In genomic region chr1:119674110-119674509, GRCh38 we compare ENCODE assay signal across 10 cellular contexts. TPM values are rescaled to one million over a fixed set of nuclear protein-coding genes. Genes with fewer than 3 reads are reported as not detected.
DNase-seq lines count a peak whose midpoint lies in the region; ATAC-seq, FAIRE-seq and TF ChIP-seq lines count a peak whose summit lies in the region.
"Had no signal": no experiment of that assay in that cellular context is flagged by ENCODE, and none has a peak within 500 bp of the region (broad histone marks: within the 10 kb centered on the region; RNA-seq: fewer than 3 reads in every experiment).

No MANE protein-coding gene starts in this region.

- intact Hi-C loops in colonic mucosa (cut with DNase I): no loop called here

- H3K36me3 ChIP-seq in H1 (ENCODE audit: control insufficient read depth in 2 of 4, insufficient read depth in 4 of 4, low read length in 3 of 4) (no peaks in the 10 kb centered on the region), mesodermal cell (ENCODE audit: control insufficient read depth, insufficient read depth, low read length) (no peaks in the 10 kb centered on the region), colonic mucosa (no peaks in the 10 kb centered on the region), right atrium auricular region (no peaks in the 10 kb centered on the region)
- H3K36me3 ChIP-seq: tibial nerve had no signal

- no peak for ATAC-seq in GM19351 (IDR thresholded peaks at IDR 0.05; ENCODE audit: unreplicated experiment)

- peak; percentile 85 for DNase-seq in COLO829 (ENCODE audit: low spot score)
- peak; percentile 74 for DNase-seq in NCI-H526 treated with DMSO at 0.1 percent for 48 hours (lab: John Stamatoyannopoulos, UW)
- DNase-seq in H1 (ENCODE audit: low read depth in 1 of 2, low spot score in 2 of 2): no peak
- DNase-seq in NCI-H345 treated with DMSO at 0.1 percent for 48 hours (lab: John Stamatoyannopoulos, UW; ENCODE audit: unreplicated experiment): no peak
- DNase-seq in colonic mucosa: no peak
- no peak for DNase-seq in right atrium auricular region (ENCODE audit: low spot score)

- no peak overlapping the region for H2BK120ac ChIP-seq in H1 (replicated peaks; ENCODE audit: low read depth, low read length)

- H3K56ac ChIP-seq in H1 (replicated peaks; ENCODE audit: insufficient read length, low read depth, low read length): no peak overlapping the region

- FAIRE-seq in H1 (lab: Jason Lieb, UNC): no peak

- no peak overlapping the region for H2BK15ac ChIP-seq in H1 (ENCODE audit: low read length)

- TF ChIP-seq EP300 in H1 (IDR thresholded peaks at IDR 0.05; ENCODE audit: borderline replicate concordance in 1 of 2, low read depth in 2 of 2, low read length in 2 of 2): no peak

- POLR2A ChIA-PET in H1 (lab: Charles Lee; ENCODE audit: partially characterized antibody): interaction anchor here (1.0 to 10.2 kb wide), 5 partner anchors 14 to 58 kb away, joined by 3 to 167 read pairs (median 10); partner anchors contain the start of genes PHGDH and ZNF697

- H3K18ac ChIP-seq in H1 (ENCODE audit: extremely low read depth, low read length): no peak overlapping the region

- no peak overlapping the region for H3K14ac ChIP-seq in H1 (ENCODE audit: insufficient read length)

- no peaks in the 10 kb centered on the region for H3K79me1 ChIP-seq in H1 (ENCODE audit: low read depth, low read length)

- peak overlapping the region; percentile 49; the same call in 1 of the 2 replicates for H2AFZ ChIP-seq in H1 (ENCODE audit: low read length)

- H3K4me2 ChIP-seq in H1 (ENCODE audit: insufficient read depth in 1 of 2, low read depth in 2 of 2, low read length in 2 of 2): peak overlapping the region in 1 of 2 experiments; percentile 33; a peak in 1 of 4 replicates

- H3K27me3 ChIP-seq in H1 (replicated peaks in 1 of 4; ENCODE audit: control insufficient read depth in 3 of 4, extremely low read depth in 1 of 4, insufficient read depth in 3 of 4, low read length in 3 of 4) (no peaks in the 10 kb centered on the region), colonic mucosa (no peaks in the 10 kb centered on the region), right atrium auricular region (no peaks in the 10 kb centered on the region)
- H3K27me3 ChIP-seq: tibial nerve had no signal

- no peak overlapping the region for H2BK20ac ChIP-seq in H1 (ENCODE audit: low read length)

- H4K91ac ChIP-seq in H1 (replicated peaks; ENCODE audit: insufficient read length, low read length): no peak overlapping the region

- no peaks in the 10 kb centered on the region for H3K79me2 ChIP-seq in H1 (ENCODE audit: control insufficient read depth in 1 of 2, insufficient read depth in 2 of 2, low read length in 2 of 2)

- TF ChIP-seq CTCF in H1 (IDR thresholded peaks at IDR 0.05; ENCODE audit: control extremely low read depth in 1 of 3, insufficient read depth in 1 of 3, low read depth in 1 of 3, low read length in 3 of 3) (no peak), colonic mucosa (IDR thresholded peaks at IDR 0.05) (no peak), right atrium auricular region (IDR thresholded peaks at IDR 0.05) (no peak)

- H3K4me1 ChIP-seq in H1 (replicated peaks in 1 of 4; ENCODE audit: control insufficient read depth in 3 of 4, insufficient read depth in 4 of 4, low read length in 3 of 4): peaks cover 2 to 12% (median 10%) of the 10 kb centered on the region in 4 experiments; a peak in 5 of 7 replicates
- peaks cover 29% of the 10 kb centered on the region for H3K4me1 ChIP-seq in mesodermal cell (ENCODE audit: control insufficient read depth, insufficient read depth, low read length, poor library complexity, severe bottlenecking)
- no peaks in the 10 kb centered on the region for H3K4me1 ChIP-seq in colonic mucosa
- H3K4me1 ChIP-seq in right atrium auricular region: peaks cover 0 to 9% of the 10 kb centered on the region in 2 donors

- H3K4ac ChIP-seq in H1 (replicated peaks; ENCODE audit: insufficient read length, low read depth, low read length): no peak overlapping the region

- TF ChIP-seq RAD21 in H1 (IDR thresholded peaks at IDR 0.05 in 1 of 2, conservative IDR thresholded peaks at IDR 0.05 in 1 of 2; ENCODE audit: low read depth in 2 of 2, low read length in 2 of 2): no peak

- H4K20me1 ChIP-seq in H1 (replicated peaks in 1 of 2; ENCODE audit: control insufficient read depth in 1 of 2, insufficient read depth in 2 of 2, low read length in 2 of 2): no peaks in the 10 kb centered on the region

- no peaks in the 10 kb centered on the region; the same call in 1 of the 2 replicates for H3K23me2 ChIP-seq in H1 (ENCODE audit: low read depth, low read length)

- no peaks in the 10 kb centered on the region for H3K9me3 ChIP-seq in H1 (ENCODE audit: insufficient read depth in 2 of 2, low read depth in 1 of 2, low read length in 1 of 2)
- no peaks in the 10 kb centered on the region for H3K9me3 ChIP-seq in mesodermal cell (ENCODE audit: control insufficient read depth, low read length)
- no peaks in the 10 kb centered on the region for H3K9me3 ChIP-seq in colonic mucosa
- H3K9me3 ChIP-seq in right atrium auricular region: no peaks in the 10 kb centered on the region
- H3K9me3 ChIP-seq: tibial nerve had no signal

- H4K8ac ChIP-seq in H1 (ENCODE audit: extremely low read depth, insufficient read depth, low read length): no peak overlapping the region

- no peak overlapping the region for H2BK5ac ChIP-seq in H1 (ENCODE audit: low read depth, low read length)

- no peak overlapping the region for H3K9ac ChIP-seq in H1 (replicated peaks in 1 of 4; ENCODE audit: extremely low read depth in 1 of 4, low read depth in 3 of 4, low read length in 3 of 4)
- no peak overlapping the region for H3K9ac ChIP-seq in colonic mucosa (ENCODE audit: low read depth in 2 of 2, low read length in 2 of 2)

- H2BK12ac ChIP-seq in H1 (ENCODE audit: low read depth, low read length): no peak overlapping the region

- H3K23ac ChIP-seq in H1 (ENCODE audit: insufficient read length): no peak overlapping the region

- 58% methylated on average over 4 of the region's 4 CpGs; no CpG with 5 or more reads in 1 of the 2 experiments for WGBS in H1 (ENCODE audit: extremely low coverage in 1 of 2, insufficient coverage in 1 of 2, insufficient read length in 1 of 2, insufficient replicate concordance in 2 of 2, low coverage in 1 of 2, low lambda C conversion rate in 2 of 2, missing lambda C conversion rate in 1 of 2), 2 experiments
- 19 to 24% methylated on average over 4 of the region's 4 CpGs for WGBS in mesodermal cell (ENCODE audit: insufficient coverage in 2 of 2), 2 experiments

- TF ChIP-seq POLR2A in H1 (IDR thresholded peaks at IDR 0.05; ENCODE audit: control extremely low read depth in 1 of 2, low read depth in 2 of 2, low read length in 2 of 2): no peak

- H4K5ac ChIP-seq in H1 (ENCODE audit: insufficient read length, low read depth, low read length): no peak overlapping the region

- CTCF ChIA-PET in H1 (lab: Charles Lee; ENCODE audit: partially characterized antibody): interaction anchor here (0.7 to 10.4 kb wide), 11 partner anchors 10 to 300 kb away, joined by 3 to 141 read pairs (median 36); partner anchors contain the start of genes PHGDH and ZNF697

- H2AK5ac ChIP-seq in H1 (ENCODE audit: low read depth, low read length): no peak overlapping the region

- H3K4me3 ChIP-seq in H1 (ENCODE audit: extremely low read depth in 1 of 4, insufficient read depth in 2 of 4, low read depth in 3 of 4, low read length in 4 of 4): no peak overlapping the region
- H3K4me3 ChIP-seq in mesodermal cell (ENCODE audit: extremely low read depth, insufficient read depth, low read length, poor library complexity, severe bottlenecking): no peak overlapping the region
- no peak overlapping the region for H3K4me3 ChIP-seq in colonic mucosa
- H3K4me3 ChIP-seq in right atrium auricular region: no peak overlapping the region
- H3K4me3 ChIP-seq: tibial nerve had no signal

- H3K27ac ChIP-seq in H1 (ENCODE audit: low read depth, low read length) (no peak overlapping the region), mesodermal cell (ENCODE audit: low read depth, low read length, severe bottlenecking) (peak overlapping the region; percentile 98), colonic mucosa (no peak overlapping the region), right atrium auricular region (no peak overlapping the region)

TF ChIP-seq in H1, 55 proteins besides CTCF, POLR2A, EP300 and RAD21 (continues in another document):
- TF ChIP-seq SRF (IDR thresholded peaks at IDR 0.05; ENCODE audit: low read depth, low read length) (no peak), CTBP2 (IDR thresholded peaks at IDR 0.05; ENCODE audit: borderline replicate concordance, insufficient read depth, insufficient read length, low read length) (no peak)
- TF ChIP-seq, protein P1, sequence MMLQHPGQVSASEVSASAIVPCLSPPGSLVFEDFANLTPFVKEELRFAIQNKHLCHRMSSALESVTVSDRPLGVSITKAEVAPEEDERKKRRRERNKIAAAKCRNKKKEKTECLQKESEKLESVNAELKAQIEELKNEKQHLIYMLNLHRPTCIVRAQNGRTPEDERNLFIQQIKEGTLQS (IDR thresholded peaks at IDR 0.05; ENCODE audit: insufficient read depth, low read depth, low read length): no peak

RNA-seq across cellular contexts. Expression of gene ZNF697, which starts 26.0 kb away (rescaled TPM):
- total RNA-seq in H1 (2021; fragmentation: NEBNext Ultra II Directional; extraction: Animal tissue kit (Norgen Biotek cat#: 25700)): 17.9 and 18.3 TPM in 2 replicates
- polyA plus RNA-seq in H1 (2011; rRNA removed): 5.6 and 6.4 TPM in 2 replicates
- polyA plus RNA-seq in H1 (2011; cell fraction: cytosol; rRNA removed): 7.0 TPM
- polyA plus RNA-seq in H1 (2011; cell fraction: nucleus; rRNA removed): 5.8 TPM
- polyA plus RNA-seq in H1 (2012, experiment 1 of 2): 6.1 to 9.7 TPM (median 7.1 TPM) in 4 replicates
- 1.8 TPM for polyA plus RNA-seq in H1 (2012, experiment 2 of 2)
- 7.0 TPM for polyA plus RNA-seq in H1 (2013, experiment 1 of 2)
- 7.3 TPM for polyA plus RNA-seq in H1 (2013, experiment 2 of 2)
- 9.1 and 10.0 TPM in 2 replicates for polyA minus RNA-seq in H1 (2011; rRNA and poly(A)+ RNA removed)
- polyA minus RNA-seq in H1 (2011; cell fraction: cytosol; rRNA and poly(A)+ RNA removed): 13.1 TPM
- polyA minus RNA-seq in H1 (2011; cell fraction: nucleus; rRNA and poly(A)+ RNA removed): 15.7 TPM
- polyA plus RNA-seq in mesodermal cell (2013, experiment 1 of 2): 16.3 TPM
- 16.9 TPM for polyA plus RNA-seq in mesodermal cell (2013, experiment 2 of 2)
- total RNA-seq in colonic mucosa: 1 to 10 TPM; 2.1 to 3.2 TPM
- total RNA-seq in right atrium auricular region: 10 to 100 TPM in 1 of 2 donors, 1 to 10 TPM in 1; 9.5 to 14.8 TPM
- total RNA-seq: OCI-LY7 had no signal

RNA-seq across cellular contexts. Expression of gene PHGDH, which starts 37.6 kb away (rescaled TPM):
- total RNA-seq in H1 (2021; fragmentation: NEBNext Ultra II Directional; extraction: Animal tissue kit (Norgen Biotek cat#: 25700)): 674 and 687 TPM in 2 replicates
- 358 and 537 TPM in 2 replicates for polyA plus RNA-seq in H1 (2011; rRNA removed)
- polyA plus RNA-seq in H1 (2011; cell fraction: cytosol; rRNA removed): 435 TPM
- polyA plus RNA-seq in H1 (2011; cell fraction: nucleus; rRNA removed): 524 TPM
- polyA plus RNA-seq in H1 (2012, experiment 1 of 2): 723 to 793 TPM (median 760 TPM) in 4 replicates
- 849 TPM for polyA plus RNA-seq in H1 (2012, experiment 2 of 2)
- 237 TPM for polyA plus RNA-seq in H1 (2013, experiment 1 of 2)
- polyA plus RNA-seq in H1 (2013, experiment 2 of 2): 221 TPM
- 445 and 464 TPM in 2 replicates for polyA minus RNA-seq in H1 (2011; rRNA and poly(A)+ RNA removed)
- polyA minus RNA-seq in H1 (2011; cell fraction: cytosol; rRNA and poly(A)+ RNA removed): 207 TPM
- 241 TPM for polyA minus RNA-seq in H1 (2011; cell fraction: nucleus; rRNA and poly(A)+ RNA removed)
- polyA plus RNA-seq in mesodermal cell (2013, experiment 1 of 2): 305 TPM
- polyA plus RNA-seq in mesodermal cell (2013, experiment 2 of 2): 308 TPM
- 10 to 100 TPM in 1 of 2 donors, 1 to 10 TPM in 1; 6.3 to 11.6 TPM for total RNA-seq in colonic mucosa
- 10 to 100 TPM; 23.5 to 29.4 TPM for total RNA-seq in right atrium auricular region

Comparison
In these comparisons a context has a peak if more than half of its experiments do, and no peak if none do; other contexts are left out.
1. DNase-seq: peak in COLO829 (single experiment) and NCI-H526 treated with DMSO at 0.1 percent for 48 hours (single experiment); none in H1 (0 of 2), NCI-H345 treated with DMSO at 0.1 percent for 48 hours (single experiment), colonic mucosa (single experiment) and right atrium auricular region (single experiment).
2. RNA of gene PHGDH, which starts 37.6 kb away (total RNA-seq): 674 to 687 TPM in H1; 23.5 to 29.4 TPM in right atrium auricular region and 6.3 to 11.6 TPM in colonic mucosa; every median in the first group is over 10 times any median in the second.